Comparison of ENCODE assay signal across 8 cellular contexts in the genomic region with DNA sequence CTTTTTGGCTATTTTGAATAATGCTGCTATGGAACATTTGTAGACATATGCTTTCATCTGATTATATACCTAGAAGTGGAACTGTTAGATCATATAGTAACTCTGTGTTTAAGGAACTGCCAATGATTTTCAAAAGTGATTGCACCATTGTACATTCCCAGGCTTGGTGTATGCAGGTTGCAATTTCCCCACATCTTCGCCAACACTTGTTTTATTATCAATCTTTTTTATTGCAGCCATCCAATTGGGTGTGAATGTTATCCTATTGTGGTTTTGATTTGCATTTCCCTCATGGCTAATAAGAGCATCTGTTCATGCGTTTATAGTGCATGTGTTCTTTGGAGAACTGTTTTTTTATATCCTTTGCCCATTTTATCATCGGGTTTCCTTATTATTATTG.
"Had no signal": no experiment of that assay in that cellular context is flagged by ENCODE, and none has a peak within 500 bp of the region (broad histone marks: within the 10 kb centered on the region; RNA-seq: fewer than 3 reads in every experiment).

No MANE protein-coding gene starts in this region.

- H3K27ac ChIP-seq: HL-60 had no signal

- DNase-seq: H9, HCEC 1CT, HFFc6 had no signal

- ATAC-seq: GM23338 had no signal

- H3K4me3 ChIP-seq: GM23338 had no signal

- FAIRE-seq: H1, H54, HepG2 had no signal
